26 cellular contexts compared by ENCODE assay signal in the genomic region with DNA sequence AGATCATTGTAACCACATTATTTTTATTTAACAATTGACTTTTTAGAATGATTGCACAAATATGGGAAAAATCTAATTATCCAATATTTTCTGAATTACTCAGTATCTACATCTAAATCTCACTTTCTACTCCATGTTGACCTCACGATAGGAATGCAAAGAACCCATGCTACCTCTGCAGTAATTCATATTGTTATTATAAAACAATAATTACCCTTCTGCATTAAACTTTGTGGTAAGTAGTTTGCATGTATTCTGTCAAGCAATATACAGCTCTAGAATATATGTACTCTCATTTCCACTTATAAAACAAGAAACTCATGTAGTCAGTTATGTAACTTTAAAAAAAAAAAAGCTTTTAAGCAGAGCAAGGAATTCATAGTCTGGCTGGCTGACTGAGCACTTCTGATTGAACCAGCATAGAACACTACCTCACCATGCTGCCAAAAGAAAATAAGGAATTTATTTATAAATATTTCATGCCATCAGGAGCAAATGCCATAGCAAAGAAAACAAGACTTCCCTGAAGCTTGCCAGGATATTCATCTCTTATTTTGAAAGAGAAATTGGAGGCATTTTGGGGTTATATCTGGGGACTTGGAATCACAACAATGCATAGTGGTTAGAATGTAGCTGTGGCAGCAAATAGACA.
"Had no signal": no experiment of that assay in that cellular context is flagged by ENCODE, and none has a peak within 500 bp of the region (broad histone marks: within the 10 kb centered on the region; RNA-seq: fewer than 3 reads in every experiment).

No MANE protein-coding gene starts in this region.

- H3K4me1 ChIP-seq: colonic mucosa, foreskin keratinocyte, heart right ventricle, spleen, suprapubic skin, upper lobe of right lung had no signal

- H3K27me3 ChIP-seq: cardiac muscle cell, colonic mucosa, foreskin keratinocyte, heart right ventricle, spleen, suprapubic skin, tibial artery, upper lobe of right lung had no signal

- H3K36me3 ChIP-seq: cardiac muscle cell, colonic mucosa, heart right ventricle, spleen, suprapubic skin, tibial artery, upper lobe of right lung had no signal

- DNase-seq: activated CD4-positive, alpha-beta T cell treated with anti-CD3 and anti-CD28 coated beads for 1 hour; activated CD4-positive, alpha-beta T cell treated with anti-CD3 and anti-CD28 coated beads, Interleukin-2, amount 50 U/mL, for 1 hour; activated CD8-positive, alpha-beta T cell treated with anti-CD3 and anti-CD28 coated beads for 36 hours; activated naive CD4-positive, alpha-beta T cell; activated T-cell treated with anti-CD3 and anti-CD28 coated beads, Interleukin-2, amount 50 U/mL, for 48 hours; anterior cingulate cortex; cerebellar nuclear complex; colonic mucosa; dorsolateral prefrontal cortex; effector memory CD4-positive, alpha-beta T cell; erythroblast; foreskin keratinocyte; heart right ventricle; mesenchymal stem cell; natural killer cell; posterior cingulate gyrus; right cardiac atrium; spleen; stimulated activated naive CD4-positive, alpha-beta T cell; T-helper 2 cell; tibial artery; upper lobe of right lung had no signal

- ATAC-seq: activated CD8-positive, alpha-beta T cell treated with anti-CD3 and anti-CD28 coated beads for 36 hours; activated naive CD4-positive, alpha-beta T cell treated with anti-CD3 and anti-CD28 coated beads, Interleukin-2, amount 50 U/mL, for 72 hours; foreskin keratinocyte; heart right ventricle; natural killer cell; right cardiac atrium; upper lobe of right lung; WTC11 had no signal

- H3K9me3 ChIP-seq: colonic mucosa, spleen, suprapubic skin, tibial artery, upper lobe of right lung had no signal

- H3K27ac ChIP-seq: cardiac muscle cell, colonic mucosa, dorsolateral prefrontal cortex, foreskin keratinocyte, heart right ventricle, spleen, suprapubic skin, tibial artery, upper lobe of right lung had no signal

- H3K4me3 ChIP-seq: cardiac muscle cell, colonic mucosa, dorsolateral prefrontal cortex, heart right ventricle, spleen, suprapubic skin, tibial artery, upper lobe of right lung had no signal
